8 cellular contexts compared by ENCODE assay signal in genomic region chr10:96587255-96588059, GRCh38. TPM values are rescaled to one million over a fixed set of nuclear protein-coding genes. Genes with fewer than 3 reads are reported as not detected.
DNase-seq lines count a peak whose midpoint lies in the region; ATAC-seq and TF ChIP-seq lines count a peak whose summit lies in the region.

No MANE protein-coding gene starts in this region.

- intact Hi-C loops in dendritic cell treated with granulocyte-macrophage colony-stimulating factor and Interleukin-4, amounts not matched to agents 40 ng/mL and 50 ng/mL, for 4 days (cut with micrococcal nuclease) = loop anchor here (5.0 to 10.0 kb wide), 2 partner anchors 127 to 245 kb away; partner anchors contain the start of gene LCOR
- intact Hi-C loops in lower leg skin (cut with DNase I; ENCODE audit: low total_unique reads) = no loop called here

- H3K27me3 ChIP-seq in GM06990 (replicated peaks; ENCODE audit: control insufficient read depth, insufficient read depth, low read length) = no peaks in the 10 kb centered on the region

- H3K9me3 Mint-ChIP-seq in dendritic cell treated with granulocyte-macrophage colony-stimulating factor and Interleukin-4, amounts not matched to agents 40 ng/mL and 50 ng/mL, for 4 days = no peaks in the 10 kb centered on the region
- no peaks in the 10 kb centered on the region for H3K9me3 Mint-ChIP-seq in stimulated activated naive CD8-positive, alpha-beta T cell treated with anti-CD3 and anti-CD28 coated beads, Interleukin-15, amount 100 ng/mL, for 72 hours

- no peaks in the 10 kb centered on the region for H3K27me3 Mint-ChIP-seq in dendritic cell treated with granulocyte-macrophage colony-stimulating factor and Interleukin-4, amounts not matched to agents 40 ng/mL and 50 ng/mL, for 4 days
- H3K27me3 Mint-ChIP-seq in stimulated activated naive CD8-positive, alpha-beta T cell treated with anti-CD3 and anti-CD28 coated beads, Interleukin-15, amount 100 ng/mL, for 72 hours = no peaks in the 10 kb centered on the region

- H3K27ac Mint-ChIP-seq in dendritic cell treated with granulocyte-macrophage colony-stimulating factor and Interleukin-4, amounts not matched to agents 40 ng/mL and 50 ng/mL, for 4 days = no peak overlapping the region
- H3K27ac Mint-ChIP-seq in stimulated activated naive CD8-positive, alpha-beta T cell treated with anti-CD3 and anti-CD28 coated beads, Interleukin-15, amount 100 ng/mL, for 72 hours = peak overlapping the region in 1 of 2 donors; percentile 96

- H3K4me3 ChIP-seq in GM06990 (replicated peaks; ENCODE audit: low read depth, low read length) (peak overlapping the region; percentile 75), lower leg skin (ENCODE audit: low read depth, poor library complexity, severe bottlenecking) (peak overlapping the region; percentile 94)

- peaks cover 16% of the 10 kb centered on the region for H3K36me3 Mint-ChIP-seq in dendritic cell treated with granulocyte-macrophage colony-stimulating factor and Interleukin-4, amounts not matched to agents 40 ng/mL and 50 ng/mL, for 4 days (ENCODE audit: low read depth)

- no peak for DNase-seq in GM06990 (ENCODE audit: extremely low read depth, insufficient read length)
- peak; percentile 68 for DNase-seq in HS-5 (ENCODE audit: low read depth)
- peak; percentile 53 for DNase-seq in SHP77 treated with DMSO at 0.1 percent for 48 hours (lab: John Stamatoyannopoulos, UW)
- peak; percentile 49 to 94 for DNase-seq in lower leg skin (ENCODE audit: low spot score in 2 of 2)
- no peak for DNase-seq in stimulated activated naive CD8-positive, alpha-beta T cell treated with anti-CD3 and anti-CD28 coated beads, Interleukin-15, amount 100 ng/mL, for 72 hours

- peaks cover 43% of the 10 kb centered on the region for H3K4me1 Mint-ChIP-seq in dendritic cell treated with granulocyte-macrophage colony-stimulating factor and Interleukin-4, amounts not matched to agents 40 ng/mL and 50 ng/mL, for 4 days (ENCODE audit: low read depth)
- peaks cover 29% of the 10 kb centered on the region for H3K4me1 Mint-ChIP-seq in stimulated activated naive CD8-positive, alpha-beta T cell treated with anti-CD3 and anti-CD28 coated beads, Interleukin-15, amount 100 ng/mL, for 72 hours

- no peaks in the 10 kb centered on the region for H3K36me3 ChIP-seq in GM06990 (ENCODE audit: control insufficient read depth, insufficient read depth, low read length)

- TF ChIP-seq CTCF in GM06990 (IDR thresholded peaks at IDR 0.05; ENCODE audit: insufficient read depth, low read length, poor library complexity, severe bottlenecking) (no peak), lower leg skin (IDR thresholded peaks at IDR 0.05) (no peak)

- no peak for TF ChIP-seq POLR2A in lower leg skin (IDR thresholded peaks at IDR 0.05)

- WGBS in lower leg skin, 2 donors = 3 to 4% methylated on average over 17 to 24 of the region's 25 CpGs

- ATAC-seq in stimulated activated naive CD8-positive, alpha-beta T cell treated with anti-CD3 and anti-CD28 coated beads, Interleukin-15, amount 100 ng/mL, for 72 hours = peak; percentile 11
- ATAC-seq in GM21619 (IDR thresholded peaks at IDR 0.05; ENCODE audit: unreplicated experiment) (no peak), GM18870 (IDR thresholded peaks at IDR 0.05; ENCODE audit: unreplicated experiment) (no peak)

- H3K4me3 Mint-ChIP-seq in dendritic cell treated with granulocyte-macrophage colony-stimulating factor and Interleukin-4, amounts not matched to agents 40 ng/mL and 50 ng/mL, for 4 days = peak overlapping the region; percentile 73
- no peak overlapping the region for H3K4me3 Mint-ChIP-seq in stimulated activated naive CD8-positive, alpha-beta T cell treated with anti-CD3 and anti-CD28 coated beads, Interleukin-15, amount 100 ng/mL, for 72 hours

RNA-seq across cellular contexts. Expression of gene TM9SF3, which starts 0.6 kb away (rescaled TPM):
- 10 to 100 TPM; 54.4 to 67.9 (median 59.5) TPM for total RNA-seq in lower leg skin

Comparison
In these comparisons a context has a peak if more than half of its experiments do, and no peak if none do; other contexts are left out.
1. DNase-seq: peak in HS-5 (single experiment), SHP77 treated with DMSO at 0.1 percent for 48 hours (single experiment) and lower leg skin (2 of 2); none in GM06990 (single experiment) and stimulated activated naive CD8-positive, alpha-beta T cell treated with anti-CD3 and anti-CD28 coated beads, Interleukin-15, amount 100 ng/mL, for 72 hours (0 of 2).